In the genomic region with DNA sequence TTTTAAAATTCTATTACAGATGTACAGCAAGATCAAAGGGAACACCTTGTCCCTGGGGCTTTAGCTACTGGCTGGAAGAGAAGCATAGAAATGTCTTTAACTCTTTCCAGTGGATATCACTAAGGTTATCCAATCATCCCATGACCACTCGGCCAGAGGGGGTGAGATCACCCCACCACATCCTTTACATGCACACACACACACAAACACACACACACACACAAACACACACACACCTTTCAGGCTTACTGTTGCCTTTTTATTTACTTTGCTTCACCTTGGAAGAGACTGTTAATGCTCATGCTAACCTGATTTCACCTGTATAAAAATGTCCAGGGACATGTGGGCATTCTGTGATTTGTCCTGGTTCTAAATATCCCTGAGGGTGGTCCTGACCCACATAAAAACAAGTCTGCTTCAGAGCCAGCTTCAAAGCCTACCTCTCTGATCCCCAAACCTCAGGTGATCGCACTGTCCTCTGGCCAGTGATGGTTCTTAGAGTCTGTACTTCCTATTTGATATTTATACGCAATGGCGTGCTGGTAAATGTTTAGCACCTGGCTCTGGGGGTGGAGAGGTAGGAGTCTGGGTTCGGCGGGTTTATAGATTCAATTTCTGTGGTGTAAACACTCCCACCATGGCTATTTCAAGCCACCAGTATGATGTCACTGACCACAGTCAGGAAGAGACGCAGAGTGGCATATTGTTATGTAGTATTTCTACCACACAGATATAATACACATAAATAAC, we compare ENCODE assay signal across 11 cellular contexts.
A peak's percentile ranks its signal among the peaks of the same experiment; 100 is the strongest.
DNase-seq lines count a peak whose midpoint lies in the region; ATAC-seq and TF ChIP-seq lines count a peak whose summit lies in the region.
"Had no signal": no experiment of that assay in that cellular context is flagged by ENCODE, and none has a peak within 500 bp of the region (broad histone marks: within the 10 kb centered on the region; RNA-seq: fewer than 3 reads in every experiment).

No MANE protein-coding gene starts in this region.

- no peak overlapping the region for H3K18ac ChIP-seq in trophoblast cell (ENCODE audit: low read length)

- H3K27me3 ChIP-seq in effector memory CD4-positive, alpha-beta T cell (replicated peaks; ENCODE audit: control insufficient read depth, insufficient read depth, low read length, poor library complexity, severe bottlenecking), result no peaks in the 10 kb centered on the region
- no peaks in the 10 kb centered on the region for H3K27me3 ChIP-seq in trophoblast cell (ENCODE audit: insufficient read depth, low read length)
- H3K27me3 ChIP-seq: transverse colon had no signal

- H3K36me3 Mint-ChIP-seq in MCF 10A (ENCODE audit: insufficient read depth, unreplicated experiment), result no peaks in the 10 kb centered on the region

- H4K12ac ChIP-seq in trophoblast cell (ENCODE audit: low read depth, low read length), result no peak overlapping the region

- H2AFZ ChIP-seq in trophoblast cell (ENCODE audit: insufficient read depth, low read length, poor library complexity), result no peak overlapping the region

- no peaks in the 10 kb centered on the region for H3K79me1 ChIP-seq in trophoblast cell (ENCODE audit: low read length)

- H3K4ac ChIP-seq in trophoblast cell (ENCODE audit: low read depth, low read length), result no peak overlapping the region

- no peak overlapping the region for H2AK5ac ChIP-seq in trophoblast cell (ENCODE audit: low read length)

- H3K4me3 Mint-ChIP-seq in MCF 10A (ENCODE audit: unreplicated experiment), result no peak overlapping the region

- H3K9me3 Mint-ChIP-seq in MCF 10A (ENCODE audit: unreplicated experiment), result no peaks in the 10 kb centered on the region

- H2BK120ac ChIP-seq in trophoblast cell (ENCODE audit: insufficient read depth, low read length, poor library complexity), result no peak overlapping the region

- CTCF ChIA-PET in MCF 10A (lab: Yijun Ruan, JAX), result interaction anchor here (0.6 to 1.8 kb wide), 2 partner anchors 27 kb away, joined by 3 to 5 read pairs; no protein-coding TSS in a partner anchor

- H3K9me3 ChIP-seq in effector memory CD4-positive, alpha-beta T cell (ENCODE audit: control insufficient read depth, low read length), result no peaks in the 10 kb centered on the region
- no peaks in the 10 kb centered on the region for H3K9me3 ChIP-seq in trophoblast cell (ENCODE audit: insufficient read depth, low read depth, low read length)
- H3K9me3 ChIP-seq: transverse colon had no signal

- no peak overlapping the region for H2BK5ac ChIP-seq in trophoblast cell (ENCODE audit: low read depth, low read length, poor library complexity)

- H3K4me3 ChIP-seq in effector memory CD4-positive, alpha-beta T cell (ENCODE audit: insufficient read depth, low read depth, low read length, poor library complexity, severe bottlenecking), result no peak overlapping the region
- no peak overlapping the region for H3K4me3 ChIP-seq in trophoblast cell (ENCODE audit: low read depth, low read length)
- H3K4me3 ChIP-seq: transverse colon had no signal

- peak; percentile 47 for DNase-seq in GM10266 (ENCODE audit: extremely low spot score)
- no peak for DNase-seq in MCF 10A (ENCODE audit: unreplicated experiment)
- no peak for DNase-seq in effector memory CD4-positive, alpha-beta T cell
- no peak for DNase-seq in trophoblast cell
- no peak for DNase-seq in sciatic nerve (ENCODE audit: low spot score)
- DNase-seq: activated T-cell treated with anti-CD3 and anti-CD28 coated beads, Interleukin-2, amount 50 U/mL, for 1 hour; NCI-H524; transverse colon had no signal

- H3K79me2 ChIP-seq in trophoblast cell (ENCODE audit: control insufficient read depth, insufficient read depth, low read length, poor library complexity), result no peaks in the 10 kb centered on the region

- H3K27me3 Mint-ChIP-seq in MCF 10A (ENCODE audit: insufficient read depth, unreplicated experiment), result no peaks in the 10 kb centered on the region

- intact Hi-C loops in MCF 10A (cut with micrococcal nuclease), result no loop called here
- intact Hi-C loops in sciatic nerve (cut with DNase I), result no loop called here

- H3K4me2 ChIP-seq in trophoblast cell (ENCODE audit: low read length), result no peak overlapping the region

- POLR2A ChIA-PET in MCF 10A (lab: Yijun Ruan, JAX), result interaction anchor here (1.0 to 3.8 kb wide), 2 partner anchors 10 to 27 kb away, joined by 4 to 26 read pairs; no protein-coding TSS in a partner anchor

- H3K36me3 ChIP-seq in effector memory CD4-positive, alpha-beta T cell (ENCODE audit: control insufficient read depth, insufficient read depth, low read length), result no peaks in the 10 kb centered on the region
- no peaks in the 10 kb centered on the region for H3K36me3 ChIP-seq in trophoblast cell (ENCODE audit: control insufficient read depth in 1 of 2, insufficient read depth in 2 of 2, low read length in 2 of 2)
- H3K36me3 ChIP-seq: transverse colon had no signal

- BruUV-seq in MCF 10A (replicated peaks; lab: Mats Ljungman, UMichigan), result no TSS peak

- no peak overlapping the region for H4K91ac ChIP-seq in trophoblast cell (ENCODE audit: low read depth, low read length)

- no peak overlapping the region for H3K27ac Mint-ChIP-seq in MCF 10A (ENCODE audit: low read depth, unreplicated experiment)

- H3K4me1 ChIP-seq in effector memory CD4-positive, alpha-beta T cell (ENCODE audit: control insufficient read depth, insufficient read depth, low read length, poor library complexity, severe bottlenecking), result no peaks in the 10 kb centered on the region
- no peaks in the 10 kb centered on the region for H3K4me1 ChIP-seq in trophoblast cell (ENCODE audit: control insufficient read depth in 1 of 2, insufficient read depth in 2 of 2, low read length in 2 of 2)

- H3K9ac ChIP-seq in trophoblast cell (ENCODE audit: low read length), result no peak overlapping the region

- peak; percentile 96 for ATAC-seq in GM19438 (IDR thresholded peaks at IDR 0.05; ENCODE audit: low read depth, unreplicated experiment)
- peak; percentile 86 for ATAC-seq in HG03095 (IDR thresholded peaks at IDR 0.05; ENCODE audit: unreplicated experiment)
- no peak for ATAC-seq in sciatic nerve

- no peak overlapping the region for H3K23ac ChIP-seq in trophoblast cell (ENCODE audit: low read length)

- no peak overlapping the region for H4K8ac ChIP-seq in trophoblast cell (ENCODE audit: low read depth, low read length)

- no peak overlapping the region for H3K14ac ChIP-seq in trophoblast cell (ENCODE audit: low read length)

- H2BK12ac ChIP-seq in trophoblast cell (ENCODE audit: low read length), result no peak overlapping the region

- H3K4me1 Mint-ChIP-seq in MCF 10A (ENCODE audit: insufficient read depth, unreplicated experiment), result peaks cover 25% of the 10 kb centered on the region

- H3K27ac ChIP-seq in VCaP (peak overlapping the region; percentile 75), trophoblast cell (ENCODE audit: low read depth, low read length) (no peak overlapping the region)
- H3K27ac ChIP-seq in effector memory CD4-positive, alpha-beta T cell (ENCODE audit: insufficient read depth, low read length, poor library complexity, severe bottlenecking), result no peak overlapping the region
- H3K27ac ChIP-seq: transverse colon had no signal

- TF ChIP-seq CTCF in GM10266 (IDR thresholded peaks at IDR 0.05; ENCODE audit: control insufficient read depth, insufficient read depth, low read depth, missing control alignments) (no peak), VCaP (conservative IDR thresholded peaks at IDR 0.05) (no peak), MCF 10A (IDR thresholded peaks at IDR 0.05; ENCODE audit: unreplicated experiment) (no peak)

- no CpG with 5 or more reads among the region's 7 CpGs for WGBS in trophoblast cell (ENCODE audit: extremely low coverage, insufficient coverage, insufficient read length)
